In the genomic region with DNA sequence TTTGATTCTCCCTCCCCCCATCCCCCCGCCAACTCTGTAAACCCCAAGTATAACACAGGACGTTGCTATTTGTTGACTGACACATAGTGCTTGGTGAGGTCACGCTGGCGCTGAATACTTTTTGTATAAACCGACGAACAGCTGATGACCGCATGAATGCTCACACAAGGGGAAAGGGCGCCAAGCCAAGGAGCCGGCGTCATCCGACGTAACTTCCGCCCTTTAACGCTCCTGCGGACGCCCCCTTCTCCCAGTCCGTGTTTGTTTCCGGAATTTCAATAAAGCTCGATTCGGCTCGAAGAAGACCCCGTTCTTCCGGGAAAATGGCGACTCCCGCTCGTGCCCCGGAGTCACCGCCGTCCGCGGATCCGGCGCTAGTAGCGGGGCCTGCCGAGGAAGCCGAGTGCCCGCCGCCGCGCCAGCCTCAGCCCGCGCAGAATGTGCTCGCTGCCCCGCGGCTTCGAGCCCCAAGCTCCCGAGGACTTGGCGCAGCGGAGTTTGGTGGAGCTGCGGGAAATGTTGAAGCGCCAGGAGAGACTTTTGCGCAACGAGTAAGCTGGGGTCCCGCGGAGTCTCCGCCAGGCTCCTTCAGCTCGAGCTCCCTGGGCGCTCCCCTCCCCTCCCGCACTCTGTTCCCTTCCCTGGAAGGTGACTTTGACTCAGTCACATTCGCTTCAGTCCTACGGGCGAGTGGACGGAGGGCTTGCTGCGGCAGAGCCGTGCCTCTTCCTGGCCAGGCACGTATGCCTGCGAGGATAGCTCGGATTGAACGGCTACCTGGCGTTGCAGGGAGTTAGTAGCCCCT, we compare ENCODE assay signal across 1 cellular context.
TF ChIP-seq lines count a peak whose summit lies in the region.

A gene (plus strand): TSS at position 310 of the 805 bp plus-strand sequence. CDS start 129 bp downstream, at position 439.

TF ChIP-seq in GM12878, 131 proteins besides CTCF, POLR2A, EP300 and RAD21 (continued from another document and continues in another):
- TF ChIP-seq, protein P1, sequence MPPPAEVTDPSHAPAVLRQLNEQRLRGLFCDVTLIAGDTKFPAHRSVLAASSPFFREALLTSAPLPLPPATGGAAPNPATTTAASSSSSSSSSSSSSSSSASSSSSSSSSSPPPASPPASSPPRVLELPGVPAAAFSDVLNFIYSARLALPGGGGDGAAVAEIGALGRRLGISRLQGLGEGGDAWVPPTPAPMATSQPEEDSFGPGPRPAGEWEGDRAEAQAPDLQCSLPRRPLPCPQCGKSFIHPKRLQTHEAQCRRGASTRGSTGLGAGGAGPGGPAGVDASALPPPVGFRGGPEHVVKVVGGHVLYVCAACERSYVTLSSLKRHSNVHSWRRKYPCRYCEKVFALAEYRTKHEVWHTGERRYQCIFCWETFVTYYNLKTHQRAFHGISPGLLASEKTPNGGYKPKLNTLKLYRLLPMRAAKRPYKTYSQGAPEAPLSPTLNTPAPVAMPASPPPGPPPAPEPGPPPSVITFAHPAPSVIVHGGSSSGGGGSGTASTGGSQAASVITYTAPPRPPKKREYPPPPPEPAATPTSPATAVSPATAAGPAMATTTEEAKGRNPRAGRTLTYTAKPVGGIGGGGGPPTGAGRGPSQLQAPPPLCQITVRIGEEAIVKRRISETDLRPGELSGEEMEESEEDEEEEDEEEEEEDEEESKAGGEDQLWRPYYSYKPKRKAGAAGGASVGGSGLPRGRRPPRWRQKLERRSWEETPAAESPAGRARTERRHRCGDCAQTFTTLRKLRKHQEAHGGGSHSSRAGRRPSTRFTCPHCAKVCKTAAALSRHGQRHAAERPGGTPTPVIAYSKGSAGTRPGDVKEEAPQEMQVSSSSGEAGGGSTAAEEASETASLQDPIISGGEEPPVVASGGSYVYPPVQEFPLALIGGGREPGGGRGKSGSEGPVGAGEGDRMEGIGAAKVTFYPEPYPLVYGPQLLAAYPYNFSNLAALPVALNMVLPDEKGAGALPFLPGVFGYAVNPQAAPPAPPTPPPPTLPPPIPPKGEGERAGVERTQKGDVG (CRISPR knock-in tag; IDR thresholded peaks at IDR 0.05) = no peak
- TF ChIP-seq SREBF2 (IDR thresholded peaks at IDR 0.05; ENCODE audit: low read length) (no peak), RBBP5 (conservative IDR thresholded peaks at IDR 0.05) (no peak), MYC (IDR thresholded peaks at IDR 0.05; ENCODE audit: insufficient read depth, insufficient read length, insufficient replicate concordance, low read length, severe bottlenecking) (no peak), SUPT20H (IDR thresholded peaks at IDR 0.05; ENCODE audit: borderline replicate concordance, control insufficient read depth, low read depth, low read length) (no peak), MEF2A (IDR thresholded peaks at IDR 0.05; ENCODE audit: insufficient read depth, low read depth, low read length) (peak; percentile 53; the same call in 1 of the 2 replicates), NFXL1 (IDR thresholded peaks at IDR 0.05; ENCODE audit: borderline replicate concordance) (no peak), TBL1XR1 (IDR thresholded peaks at IDR 0.05; ENCODE audit: low read depth, low read length) (0 out of 2 replicates have a peak, but pooled peaks have one; percentile 28), SIN3A (IDR thresholded peaks at IDR 0.05; ENCODE audit: low read depth, low read length) (no peak), ZNF24 (IDR thresholded peaks at IDR 0.05) (peak; percentile 41; the same call in 1 of the 2 replicates), POLR2AphosphoS2 (IDR thresholded peaks at IDR 0.05; ENCODE audit: low read depth, low read length) (no peak; the same call in 1 of the 2 replicates), PML (IDR thresholded peaks at IDR 0.05; ENCODE audit: low read length) (peak; percentile 79; the same call in 1 of the 2 replicates), RUNX3 (IDR thresholded peaks at IDR 0.05; ENCODE audit: low read length) (peak; percentile 74), EED (IDR thresholded peaks at IDR 0.05; ENCODE audit: low read depth) (peak; percentile 47), IRF4 (IDR thresholded peaks at IDR 0.05; ENCODE audit: low read depth, low read length) (peak; percentile 63; the same call in 1 of the 2 replicates)
- TF ChIP-seq, protein P2, sequence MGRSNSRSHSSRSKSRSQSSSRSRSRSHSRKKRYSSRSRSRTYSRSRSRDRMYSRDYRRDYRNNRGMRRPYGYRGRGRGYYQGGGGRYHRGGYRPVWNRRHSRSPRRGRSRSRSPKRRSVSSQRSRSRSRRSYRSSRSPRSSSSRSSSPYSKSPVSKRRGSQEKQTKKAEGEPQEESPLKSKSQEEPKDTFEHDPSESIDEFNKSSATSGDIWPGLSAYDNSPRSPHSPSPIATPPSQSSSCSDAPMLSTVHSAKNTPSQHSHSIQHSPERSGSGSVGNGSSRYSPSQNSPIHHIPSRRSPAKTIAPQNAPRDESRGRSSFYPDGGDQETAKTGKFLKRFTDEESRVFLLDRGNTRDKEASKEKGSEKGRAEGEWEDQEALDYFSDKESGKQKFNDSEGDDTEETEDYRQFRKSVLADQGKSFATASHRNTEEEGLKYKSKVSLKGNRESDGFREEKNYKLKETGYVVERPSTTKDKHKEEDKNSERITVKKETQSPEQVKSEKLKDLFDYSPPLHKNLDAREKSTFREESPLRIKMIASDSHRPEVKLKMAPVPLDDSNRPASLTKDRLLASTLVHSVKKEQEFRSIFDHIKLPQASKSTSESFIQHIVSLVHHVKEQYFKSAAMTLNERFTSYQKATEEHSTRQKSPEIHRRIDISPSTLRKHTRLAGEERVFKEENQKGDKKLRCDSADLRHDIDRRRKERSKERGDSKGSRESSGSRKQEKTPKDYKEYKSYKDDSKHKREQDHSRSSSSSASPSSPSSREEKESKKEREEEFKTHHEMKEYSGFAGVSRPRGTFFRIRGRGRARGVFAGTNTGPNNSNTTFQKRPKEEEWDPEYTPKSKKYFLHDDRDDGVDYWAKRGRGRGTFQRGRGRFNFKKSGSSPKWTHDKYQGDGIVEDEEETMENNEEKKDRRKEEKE (IDR thresholded peaks at IDR 0.05) = no peak
- TF ChIP-seq, protein P3, sequence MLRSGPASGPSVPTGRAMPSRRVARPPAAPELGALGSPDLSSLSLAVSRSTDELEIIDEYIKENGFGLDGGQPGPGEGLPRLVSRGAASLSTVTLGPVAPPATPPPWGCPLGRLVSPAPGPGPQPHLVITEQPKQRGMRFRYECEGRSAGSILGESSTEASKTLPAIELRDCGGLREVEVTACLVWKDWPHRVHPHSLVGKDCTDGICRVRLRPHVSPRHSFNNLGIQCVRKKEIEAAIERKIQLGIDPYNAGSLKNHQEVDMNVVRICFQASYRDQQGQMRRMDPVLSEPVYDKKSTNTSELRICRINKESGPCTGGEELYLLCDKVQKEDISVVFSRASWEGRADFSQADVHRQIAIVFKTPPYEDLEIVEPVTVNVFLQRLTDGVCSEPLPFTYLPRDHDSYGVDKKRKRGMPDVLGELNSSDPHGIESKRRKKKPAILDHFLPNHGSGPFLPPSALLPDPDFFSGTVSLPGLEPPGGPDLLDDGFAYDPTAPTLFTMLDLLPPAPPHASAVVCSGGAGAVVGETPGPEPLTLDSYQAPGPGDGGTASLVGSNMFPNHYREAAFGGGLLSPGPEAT (IDR thresholded peaks at IDR 0.05; ENCODE audit: low read depth) = peak; percentile 58; the same call in 1 of the 2 replicates
- TF ChIP-seq, protein P4, sequence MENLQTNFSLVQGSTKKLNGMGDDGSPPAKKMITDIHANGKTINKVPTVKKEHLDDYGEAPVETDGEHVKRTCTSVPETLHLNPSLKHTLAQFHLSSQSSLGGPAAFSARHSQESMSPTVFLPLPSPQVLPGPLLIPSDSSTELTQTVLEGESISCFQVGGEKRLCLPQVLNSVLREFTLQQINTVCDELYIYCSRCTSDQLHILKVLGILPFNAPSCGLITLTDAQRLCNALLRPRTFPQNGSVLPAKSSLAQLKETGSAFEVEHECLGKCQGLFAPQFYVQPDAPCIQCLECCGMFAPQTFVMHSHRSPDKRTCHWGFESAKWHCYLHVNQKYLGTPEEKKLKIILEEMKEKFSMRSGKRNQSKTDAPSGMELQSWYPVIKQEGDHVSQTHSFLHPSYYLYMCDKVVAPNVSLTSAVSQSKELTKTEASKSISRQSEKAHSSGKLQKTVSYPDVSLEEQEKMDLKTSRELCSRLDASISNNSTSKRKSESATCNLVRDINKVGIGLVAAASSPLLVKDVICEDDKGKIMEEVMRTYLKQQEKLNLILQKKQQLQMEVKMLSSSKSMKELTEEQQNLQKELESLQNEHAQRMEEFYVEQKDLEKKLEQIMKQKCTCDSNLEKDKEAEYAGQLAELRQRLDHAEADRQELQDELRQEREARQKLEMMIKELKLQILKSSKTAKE (IDR thresholded peaks at IDR 0.05; ENCODE audit: low read depth, poor library complexity, severe bottlenecking) = peak; percentile 20
- TF ChIP-seq, protein P5, sequence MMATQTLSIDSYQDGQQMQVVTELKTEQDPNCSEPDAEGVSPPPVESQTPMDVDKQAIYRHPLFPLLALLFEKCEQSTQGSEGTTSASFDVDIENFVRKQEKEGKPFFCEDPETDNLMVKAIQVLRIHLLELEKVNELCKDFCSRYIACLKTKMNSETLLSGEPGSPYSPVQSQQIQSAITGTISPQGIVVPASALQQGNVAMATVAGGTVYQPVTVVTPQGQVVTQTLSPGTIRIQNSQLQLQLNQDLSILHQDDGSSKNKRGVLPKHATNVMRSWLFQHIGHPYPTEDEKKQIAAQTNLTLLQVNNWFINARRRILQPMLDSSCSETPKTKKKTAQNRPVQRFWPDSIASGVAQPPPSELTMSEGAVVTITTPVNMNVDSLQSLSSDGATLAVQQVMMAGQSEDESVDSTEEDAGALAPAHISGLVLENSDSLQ (IDR thresholded peaks at IDR 0.05) = peak; percentile 90
- TF ChIP-seq, protein P6, sequence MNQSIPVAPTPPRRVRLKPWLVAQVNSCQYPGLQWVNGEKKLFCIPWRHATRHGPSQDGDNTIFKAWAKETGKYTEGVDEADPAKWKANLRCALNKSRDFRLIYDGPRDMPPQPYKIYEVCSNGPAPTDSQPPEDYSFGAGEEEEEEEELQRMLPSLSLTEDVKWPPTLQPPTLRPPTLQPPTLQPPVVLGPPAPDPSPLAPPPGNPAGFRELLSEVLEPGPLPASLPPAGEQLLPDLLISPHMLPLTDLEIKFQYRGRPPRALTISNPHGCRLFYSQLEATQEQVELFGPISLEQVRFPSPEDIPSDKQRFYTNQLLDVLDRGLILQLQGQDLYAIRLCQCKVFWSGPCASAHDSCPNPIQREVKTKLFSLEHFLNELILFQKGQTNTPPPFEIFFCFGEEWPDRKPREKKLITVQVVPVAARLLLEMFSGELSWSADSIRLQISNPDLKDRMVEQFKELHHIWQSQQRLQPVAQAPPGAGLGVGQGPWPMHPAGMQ (IDR thresholded peaks at IDR 0.05; ENCODE audit: borderline replicate concordance) = no peak
- TF ChIP-seq, protein P7, sequence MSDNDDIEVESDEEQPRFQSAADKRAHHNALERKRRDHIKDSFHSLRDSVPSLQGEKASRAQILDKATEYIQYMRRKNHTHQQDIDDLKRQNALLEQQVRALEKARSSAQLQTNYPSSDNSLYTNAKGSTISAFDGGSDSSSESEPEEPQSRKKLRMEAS (IDR thresholded peaks at IDR 0.05; ENCODE audit: low read depth, low read length) = no peak; the same call in none of the 2 replicates
- TF ChIP-seq, protein P8, sequence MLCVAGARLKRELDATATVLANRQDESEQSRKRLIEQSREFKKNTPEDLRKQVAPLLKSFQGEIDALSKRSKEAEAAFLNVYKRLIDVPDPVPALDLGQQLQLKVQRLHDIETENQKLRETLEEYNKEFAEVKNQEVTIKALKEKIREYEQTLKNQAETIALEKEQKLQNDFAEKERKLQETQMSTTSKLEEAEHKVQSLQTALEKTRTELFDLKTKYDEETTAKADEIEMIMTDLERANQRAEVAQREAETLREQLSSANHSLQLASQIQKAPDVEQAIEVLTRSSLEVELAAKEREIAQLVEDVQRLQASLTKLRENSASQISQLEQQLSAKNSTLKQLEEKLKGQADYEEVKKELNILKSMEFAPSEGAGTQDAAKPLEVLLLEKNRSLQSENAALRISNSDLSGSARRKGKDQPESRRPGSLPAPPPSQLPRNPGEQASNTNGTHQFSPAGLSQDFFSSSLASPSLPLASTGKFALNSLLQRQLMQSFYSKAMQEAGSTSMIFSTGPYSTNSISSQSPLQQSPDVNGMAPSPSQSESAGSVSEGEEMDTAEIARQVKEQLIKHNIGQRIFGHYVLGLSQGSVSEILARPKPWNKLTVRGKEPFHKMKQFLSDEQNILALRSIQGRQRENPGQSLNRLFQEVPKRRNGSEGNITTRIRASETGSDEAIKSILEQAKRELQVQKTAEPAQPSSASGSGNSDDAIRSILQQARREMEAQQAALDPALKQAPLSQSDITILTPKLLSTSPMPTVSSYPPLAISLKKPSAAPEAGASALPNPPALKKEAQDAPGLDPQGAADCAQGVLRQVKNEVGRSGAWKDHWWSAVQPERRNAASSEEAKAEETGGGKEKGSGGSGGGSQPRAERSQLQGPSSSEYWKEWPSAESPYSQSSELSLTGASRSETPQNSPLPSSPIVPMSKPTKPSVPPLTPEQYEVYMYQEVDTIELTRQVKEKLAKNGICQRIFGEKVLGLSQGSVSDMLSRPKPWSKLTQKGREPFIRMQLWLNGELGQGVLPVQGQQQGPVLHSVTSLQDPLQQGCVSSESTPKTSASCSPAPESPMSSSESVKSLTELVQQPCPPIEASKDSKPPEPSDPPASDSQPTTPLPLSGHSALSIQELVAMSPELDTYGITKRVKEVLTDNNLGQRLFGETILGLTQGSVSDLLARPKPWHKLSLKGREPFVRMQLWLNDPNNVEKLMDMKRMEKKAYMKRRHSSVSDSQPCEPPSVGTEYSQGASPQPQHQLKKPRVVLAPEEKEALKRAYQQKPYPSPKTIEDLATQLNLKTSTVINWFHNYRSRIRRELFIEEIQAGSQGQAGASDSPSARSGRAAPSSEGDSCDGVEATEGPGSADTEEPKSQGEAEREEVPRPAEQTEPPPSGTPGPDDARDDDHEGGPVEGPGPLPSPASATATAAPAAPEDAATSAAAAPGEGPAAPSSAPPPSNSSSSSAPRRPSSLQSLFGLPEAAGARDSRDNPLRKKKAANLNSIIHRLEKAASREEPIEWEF (IDR thresholded peaks at IDR 0.05; ENCODE audit: insufficient replicate concordance, low read depth, low read length) = no peak
- TF ChIP-seq, protein P9, sequence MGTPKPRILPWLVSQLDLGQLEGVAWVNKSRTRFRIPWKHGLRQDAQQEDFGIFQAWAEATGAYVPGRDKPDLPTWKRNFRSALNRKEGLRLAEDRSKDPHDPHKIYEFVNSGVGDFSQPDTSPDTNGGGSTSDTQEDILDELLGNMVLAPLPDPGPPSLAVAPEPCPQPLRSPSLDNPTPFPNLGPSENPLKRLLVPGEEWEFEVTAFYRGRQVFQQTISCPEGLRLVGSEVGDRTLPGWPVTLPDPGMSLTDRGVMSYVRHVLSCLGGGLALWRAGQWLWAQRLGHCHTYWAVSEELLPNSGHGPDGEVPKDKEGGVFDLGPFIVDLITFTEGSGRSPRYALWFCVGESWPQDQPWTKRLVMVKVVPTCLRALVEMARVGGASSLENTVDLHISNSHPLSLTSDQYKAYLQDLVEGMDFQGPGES (IDR thresholded peaks at IDR 0.05) = no peak
- TF ChIP-seq, protein P10, sequence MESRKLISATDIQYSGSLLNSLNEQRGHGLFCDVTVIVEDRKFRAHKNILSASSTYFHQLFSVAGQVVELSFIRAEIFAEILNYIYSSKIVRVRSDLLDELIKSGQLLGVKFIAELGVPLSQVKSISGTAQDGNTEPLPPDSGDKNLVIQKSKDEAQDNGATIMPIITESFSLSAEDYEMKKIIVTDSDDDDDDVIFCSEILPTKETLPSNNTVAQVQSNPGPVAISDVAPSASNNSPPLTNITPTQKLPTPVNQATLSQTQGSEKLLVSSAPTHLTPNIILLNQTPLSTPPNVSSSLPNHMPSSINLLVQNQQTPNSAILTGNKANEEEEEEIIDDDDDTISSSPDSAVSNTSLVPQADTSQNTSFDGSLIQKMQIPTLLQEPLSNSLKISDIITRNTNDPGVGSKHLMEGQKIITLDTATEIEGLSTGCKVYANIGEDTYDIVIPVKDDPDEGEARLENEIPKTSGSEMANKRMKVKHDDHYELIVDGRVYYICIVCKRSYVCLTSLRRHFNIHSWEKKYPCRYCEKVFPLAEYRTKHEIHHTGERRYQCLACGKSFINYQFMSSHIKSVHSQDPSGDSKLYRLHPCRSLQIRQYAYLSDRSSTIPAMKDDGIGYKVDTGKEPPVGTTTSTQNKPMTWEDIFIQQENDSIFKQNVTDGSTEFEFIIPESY (IDR thresholded peaks at IDR 0.05) = no peak
